ENCODE assay signal across 15 cellular contexts in the genomic region with DNA sequence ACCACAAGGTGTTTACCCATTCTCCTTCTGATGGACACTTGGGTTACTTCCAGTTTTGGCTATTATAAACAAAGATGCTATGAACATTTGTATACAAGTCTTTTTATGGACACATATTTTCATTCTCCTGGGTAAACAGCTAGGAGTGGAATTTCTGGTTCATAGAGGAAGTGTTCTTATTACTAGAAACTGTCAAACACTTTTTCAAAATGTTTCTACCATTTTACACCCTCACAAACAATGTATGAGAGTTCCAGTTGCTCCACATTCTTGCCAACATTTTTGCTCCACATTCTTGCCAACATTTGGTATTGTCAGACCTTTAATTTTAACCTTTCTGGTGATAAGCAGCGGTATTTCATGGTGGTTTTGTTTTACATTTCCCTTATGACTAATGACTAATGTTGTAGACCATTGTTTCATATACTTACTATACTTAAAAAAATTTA. TPM values are rescaled to one million over a fixed set of nuclear protein-coding genes. Genes with fewer than 3 reads are reported as not detected.
DNase-seq lines count a peak whose midpoint lies in the region; ATAC-seq, FAIRE-seq and TF ChIP-seq lines count a peak whose summit lies in the region.
"Had no signal": no experiment of that assay in that cellular context is flagged by ENCODE, and none has a peak within 500 bp of the region (broad histone marks: within the 10 kb centered on the region; RNA-seq: fewer than 3 reads in every experiment).

No MANE protein-coding gene starts in this region.

- intact Hi-C loops in lower lobe of right lung (cut with DNase I): no loop called here

- ATAC-seq in lower lobe of right lung: no peak
- ATAC-seq in HG03460 (IDR thresholded peaks at IDR 0.05; ENCODE audit: unreplicated experiment): no peak
- ATAC-seq: activated CD4-positive, alpha-beta T cell treated with anti-CD3 and anti-CD28 coated beads for 36 hours had no signal

- no peak overlapping the region for H3K9ac ChIP-seq in MM.1S (ENCODE audit: low read length)

- no peaks in the 10 kb centered on the region for H3K27me3 ChIP-seq in bronchial epithelial cell (ENCODE audit: control insufficient read depth, insufficient read depth, low read length)
- no peaks in the 10 kb centered on the region for H3K27me3 ChIP-seq in lower lobe of right lung (ENCODE audit: low read depth)
- no peaks in the 10 kb centered on the region for H3K27me3 ChIP-seq in MM.1S (replicated peaks; ENCODE audit: insufficient read depth, low read length)
- H3K27me3 ChIP-seq: colonic mucosa had no signal

- no peaks in the 10 kb centered on the region for H3K79me2 ChIP-seq in MM.1S (ENCODE audit: low read length)

- no peak overlapping the region for H2AFZ ChIP-seq in MM.1S (ENCODE audit: low read length)

- H4K20me1 ChIP-seq in MM.1S (ENCODE audit: insufficient read depth, low read length): no peaks in the 10 kb centered on the region

- H3K27ac ChIP-seq in 22Rv1 (peak overlapping the region; percentile 55), lower lobe of right lung (peak overlapping the region; percentile 15), MM.1S (ENCODE audit: low read length) (no peak overlapping the region)
- H3K27ac ChIP-seq: colonic mucosa had no signal

- H3K4me3 ChIP-seq in bronchial epithelial cell (ENCODE audit: low read depth, low read length): no peak overlapping the region
- no peak overlapping the region for H3K4me3 ChIP-seq in lower lobe of right lung
- H3K4me3 ChIP-seq in MM.1S (ENCODE audit: low read length): no peak overlapping the region
- H3K4me3 ChIP-seq: colonic mucosa had no signal

- no peaks in the 10 kb centered on the region for H3K9me2 ChIP-seq in MM.1S (replicated peaks; ENCODE audit: insufficient read depth, low read length)

- no peaks in the 10 kb centered on the region for H3K36me3 ChIP-seq in bronchial epithelial cell (ENCODE audit: control insufficient read depth, insufficient read depth, low read length)
- H3K36me3 ChIP-seq in lower lobe of right lung: no peaks in the 10 kb centered on the region
- H3K36me3 ChIP-seq in MM.1S (replicated peaks; ENCODE audit: insufficient read depth, low read length): no peaks in the 10 kb centered on the region
- H3K36me3 ChIP-seq: colonic mucosa had no signal

- TF ChIP-seq CTCF in 22Rv1 (IDR thresholded peaks at IDR 0.05) (no peak), bronchial epithelial cell (IDR thresholded peaks at IDR 0.05; ENCODE audit: insufficient read depth, low read length, severe bottlenecking) (no peak), lower lobe of right lung (IDR thresholded peaks at IDR 0.05) (no peak), MM.1S (IDR thresholded peaks at IDR 0.05; ENCODE audit: low read length) (no peak)

- H3K9me3 ChIP-seq in lower lobe of right lung (no peaks in the 10 kb centered on the region), MM.1S (replicated peaks; ENCODE audit: insufficient read depth, low read length) (no peaks in the 10 kb centered on the region)
- H3K9me3 ChIP-seq: colonic mucosa had no signal

- DNase-seq in M059J (ENCODE audit: low read depth) (peak; percentile 90), bronchial epithelial cell (ENCODE audit: low read depth) (peak; percentile 94), lower lobe of right lung (no peak), hepatic stellate cell (ENCODE audit: low spot score) (no peak), MM.1S (no peak)
- DNase-seq in activated naive CD4-positive, alpha-beta T cell (lab: John Stamatoyannopoulos, UW): no peak
- DNase-seq: activated CD4-positive, alpha-beta T cell treated with anti-CD3 and anti-CD28 coated beads for 36 hours; activated effector memory CD4-positive, alpha-beta T cell treated with anti-CD3 and anti-CD28 coated beads, Interleukin-2, amount 50 U/mL, for 16 hours; colonic mucosa; DND-41; NCI-H1436; stimulated activated CD4-positive, alpha-beta T cell treated with anti-CD3 and anti-CD28 coated beads, Interleukin-4, amount 100 ng/mL, for 4 hours had no signal

- no peak overlapping the region for H3K4me2 ChIP-seq in MM.1S (ENCODE audit: low read depth, low read length)

- no peaks in the 10 kb centered on the region for H3F3A ChIP-seq in MM.1S (ENCODE audit: insufficient read depth, low read length)

- FAIRE-seq in bronchial epithelial cell (lab: Jason Lieb, UNC): no peak
- FAIRE-seq: GM18507 had no signal

- H3K4me1 ChIP-seq in lower lobe of right lung: peaks cover 48% of the 10 kb centered on the region
- no peaks in the 10 kb centered on the region for H3K4me1 ChIP-seq in MM.1S (ENCODE audit: low read length)

RNA-seq across cellular contexts. Expression of a gene that starts 28.4 kb away (rescaled TPM):
- 15.0 and 32.1 TPM in 2 replicates for total RNA-seq in M059J (2014; rRNA removed; shearing (Covaris generic))
- total RNA-seq in bronchial epithelial cell (7.9 and 17.1 TPM in 2 replicates), lower lobe of right lung (88.6 TPM)

Comparison
In these comparisons a context has a peak if more than half of its experiments do, and no peak if none do; other contexts are left out.
1. DNase-seq: peak in M059J (single experiment) and bronchial epithelial cell (single experiment); none in lower lobe of right lung (single experiment), hepatic stellate cell (single experiment), MM.1S (single experiment) and activated naive CD4-positive, alpha-beta T cell (0 of 4).